ENCODE assay signal across 31 cellular contexts in genomic region chr3:133606902-133607301, GRCh38.
"Had no signal": no experiment of that assay in that cellular context is flagged by ENCODE, and none has a peak within 500 bp of the region (broad histone marks: within the 10 kb centered on the region; RNA-seq: fewer than 3 reads in every experiment).

No MANE protein-coding gene starts in this region.

- H3K27me3 ChIP-seq: neural progenitor cell, ovary, spleen, suprapubic skin, testis, tibial artery, transverse colon, upper lobe of right lung, uterus had no signal

- H2AFZ ChIP-seq: neural progenitor cell, parathyroid adenoma had no signal

- ATAC-seq: natural killer cell; psoas muscle; right cardiac atrium; sciatic nerve; stimulated activated memory B cell treated with anti-CD40 and anti-IgM and Interleukin-4, amounts not matched to agents 10 μg/mL and 1 μg/mL and 100 μg/mL, for 72 hours; stimulated activated naive CD8-positive, alpha-beta T cell treated with anti-CD3 and anti-CD28 coated beads, Interleukin-15, amount 100 ng/mL, for 72 hours; stimulated activated naive CD8-positive, alpha-beta T cell treated with anti-CD3 and anti-CD28 coated beads, Interleukin-15, Interleukin-2, amounts not matched to agents 100 U/mL and 50 U/mL, for 24 hours; upper lobe of right lung had no signal

- H3K27ac Mint-ChIP-seq: natural killer cell; neural progenitor cell; progenitor cell of endocrine pancreas; stimulated activated memory B cell treated with anti-CD40 and anti-IgM and Interleukin-4, amounts not matched to agents 10 μg/mL and 1 μg/mL and 100 μg/mL, for 72 hours; stimulated activated naive CD8-positive, alpha-beta T cell treated with anti-CD3 and anti-CD28 coated beads, Interleukin-15, amount 100 ng/mL, for 72 hours; type B pancreatic cell had no signal

- H3K4me3 Mint-ChIP-seq: natural killer cell; nephron; neural progenitor cell; stimulated activated memory B cell treated with anti-CD40 and anti-IgM and Interleukin-4, amounts not matched to agents 10 μg/mL and 1 μg/mL and 100 μg/mL, for 72 hours; stimulated activated naive CD8-positive, alpha-beta T cell treated with anti-CD3 and anti-CD28 coated beads, Interleukin-15, amount 100 ng/mL, for 72 hours; type B pancreatic cell had no signal

- H3K4me1 Mint-ChIP-seq: natural killer cell; nephron; neural progenitor cell; stimulated activated memory B cell treated with anti-CD40 and anti-IgM and Interleukin-4, amounts not matched to agents 10 μg/mL and 1 μg/mL and 100 μg/mL, for 72 hours; stimulated activated naive CD8-positive, alpha-beta T cell treated with anti-CD3 and anti-CD28 coated beads, Interleukin-15, amount 100 ng/mL, for 72 hours had no signal

- H3K4me3 ChIP-seq: neural progenitor cell, ovary, psoas muscle, skin epidermis, smooth muscle cell, spleen, suprapubic skin, testis, tibial artery, transverse colon, upper lobe of right lung, uterus had no signal

- DNase-seq: natural killer cell; occipital lobe; ovary; posterior cingulate gyrus; psoas muscle; right cardiac atrium; spleen; stimulated activated CD4-positive, alpha-beta T cell treated with anti-CD3 and anti-CD28 coated beads, Interleukin-12 subunit alpha, Interleukin-12 subunit beta, amount 100 ng/mL, for 4 hours; stimulated activated CD4-positive, alpha-beta T cell treated with anti-CD3 and anti-CD28 coated beads, Interleukin-1b, Interleukin-23, amount 100 ng/mL, for 48 hours; stimulated activated CD4-positive, alpha-beta T cell treated with anti-CD3 and anti-CD28 coated beads, Interleukin-4, amount 100 ng/mL, for 1 hour; stimulated activated CD4-positive, alpha-beta T cell treated with anti-CD3 and anti-CD28 coated beads, Interleukin-4, amount 100 ng/mL, for 4 hours; stimulated activated CD8-positive, alpha-beta memory T cell treated with anti-CD3 and anti-CD28 coated beads, Interleukin-4, amount 100 ng/mL, for 48 hours; stimulated activated naive CD4-positive, alpha-beta T cell; stimulated activated naive CD8-positive, alpha-beta T cell treated with anti-CD3 and anti-CD28 coated beads, Interleukin-15, amount 100 ng/mL, for 72 hours; stimulated activated naive CD8-positive, alpha-beta T cell treated with anti-CD3 and anti-CD28 coated beads, Interleukin-15, Interleukin-2, amounts not matched to agents 100 U/mL and 50 U/mL, for 24 hours; substantia nigra; testis; tibial artery; transverse colon; upper lobe of right lung; uterus had no signal

- H3K4me2 ChIP-seq: neural progenitor cell, smooth muscle cell had no signal

- H3K27me3 Mint-ChIP-seq: progenitor cell of endocrine pancreas; stimulated activated memory B cell treated with anti-CD40 and anti-IgM and Interleukin-4, amounts not matched to agents 10 μg/mL and 1 μg/mL and 100 μg/mL, for 72 hours; stimulated activated naive CD8-positive, alpha-beta T cell treated with anti-CD3 and anti-CD28 coated beads, Interleukin-15, amount 100 ng/mL, for 72 hours; type B pancreatic cell had no signal

- H3K36me3 ChIP-seq: ovary, uterus had no signal

- H3K4me1 ChIP-seq: neural progenitor cell, psoas muscle, spleen, suprapubic skin, testis, tibial artery, transverse colon, upper lobe of right lung, uterus had no signal

- H3K79me2 ChIP-seq: parathyroid adenoma had no signal

- H3K9ac ChIP-seq: neural progenitor cell, parathyroid adenoma had no signal

- H3K9me3 ChIP-seq: ovary, psoas muscle, spleen, suprapubic skin, testis, tibial artery, transverse colon, upper lobe of right lung, uterus had no signal

- H3K27ac ChIP-seq: neural progenitor cell, ovary, parathyroid adenoma, psoas muscle, skin epidermis, spleen, suprapubic skin, testis, tibial artery, transverse colon, upper lobe of right lung, uterus had no signal

- H3K9me3 Mint-ChIP-seq: natural killer cell; nephron; neural progenitor cell; stimulated activated memory B cell treated with anti-CD40 and anti-IgM and Interleukin-4, amounts not matched to agents 10 μg/mL and 1 μg/mL and 100 μg/mL, for 72 hours; stimulated activated naive CD8-positive, alpha-beta T cell treated with anti-CD3 and anti-CD28 coated beads, Interleukin-15, amount 100 ng/mL, for 72 hours; type B pancreatic cell had no signal
